ENCODE assay signal across 14 cellular contexts in genomic region chr9:129639756-129640085, GRCh38. TPM values are rescaled to one million over a fixed set of nuclear protein-coding genes. Genes with fewer than 3 reads are reported as not detected.
DNase-seq lines count a peak whose midpoint lies in the region; ATAC-seq, FAIRE-seq and TF ChIP-seq lines count a peak whose summit lies in the region.
"Had no signal": no experiment of that assay in that cellular context is flagged by ENCODE, and none has a peak within 500 bp of the region (broad histone marks: within the 10 kb centered on the region; RNA-seq: fewer than 3 reads in every experiment).

No MANE protein-coding gene starts in this region.

- POLR2A ChIA-PET in CD4-positive, alpha-beta T cell (lab: Charles Lee) = interaction anchor here (6.5 kb wide), 1 partner anchor 14 kb away, joined by 40 read pairs; the partner anchor contains the start of gene NTMT1

- no peak for ATAC-seq in CD4-positive, alpha-beta T cell (ENCODE audit: poor library complexity)
- ATAC-seq: left cardiac atrium had no signal

- no peak for TF ChIP-seq POLR2A in testis (IDR thresholded peaks at IDR 0.05)

- H3K79me2 ChIP-seq in Karpas-422 (ENCODE audit: low read length) = peaks cover 30% of the 10 kb centered on the region

- WGBS in testis, 2 donors = 46 to 72% methylated on average over 2 to 12 of the region's 12 CpGs

- no peaks in the 10 kb centered on the region for H3K27me3 ChIP-seq in CD4-positive, alpha-beta T cell (ENCODE audit: control insufficient read depth, insufficient read depth, low read length)
- H3K27me3 ChIP-seq in Karpas-422 (ENCODE audit: low read length) (no peaks in the 10 kb centered on the region), testis (no peaks in the 10 kb centered on the region)
- H3K27me3 ChIP-seq: uterus had no signal

- CTCF ChIA-PET in CD4-positive, alpha-beta T cell (lab: Charles Lee) = no interaction called here

- no peak for TF ChIP-seq CTCF in CD4-positive, alpha-beta T cell (IDR thresholded peaks at IDR 0.05)
- TF ChIP-seq CTCF in nephron (IDR thresholded peaks at IDR 0.05; ENCODE audit: unreplicated experiment in 3 of 3) (no peak), testis (IDR thresholded peaks at IDR 0.05) (no peak), D721Med (IDR thresholded peaks at IDR 0.05; ENCODE audit: insufficient read depth, missing control alignments) (no peak)

- peaks cover 11% of the 10 kb centered on the region for H3K4me1 Mint-ChIP-seq in CD4-positive, alpha-beta T cell (ENCODE audit: low read depth)
- H3K4me1 Mint-ChIP-seq in nephron = peaks cover 23% of the 10 kb centered on the region

- H2AFZ ChIP-seq in Karpas-422 (ENCODE audit: low read length) = no peak overlapping the region

- H3K36me3 Mint-ChIP-seq in CD4-positive, alpha-beta T cell (ENCODE audit: low read depth) = peaks cover 41% of the 10 kb centered on the region
- peaks cover 21% of the 10 kb centered on the region for H3K36me3 Mint-ChIP-seq in nephron (ENCODE audit: low read depth)

- no peak for DNase-seq in CD4-positive, alpha-beta T cell
- DNase-seq in Karpas-422 (no peak), caudate nucleus (lab: John Stamatoyannopoulos, UW) (peak in 1 of 61 donors; percentile 48), DMS79 treated with DMSO at 0.1 percent for 48 hours (lab: John Stamatoyannopoulos, UW) (no peak), KG1 (lab: John Stamatoyannopoulos, UW) (no peak), testis (no peak), D721Med (ENCODE audit: insufficient read length, low spot score) (no peak)
- DNase-seq: activated CD8-positive, alpha-beta memory T cell treated with anti-CD3 and anti-CD28 coated beads for 24 hours; DMS 273 treated with DMSO at 0.1 percent for 48 hours; left cardiac atrium; NCI-H1092; uterus had no signal

- peaks cover 5% of the 10 kb centered on the region for H3K36me3 ChIP-seq in Karpas-422 (ENCODE audit: insufficient read depth, low read length)
- peaks cover 3% of the 10 kb centered on the region for H3K36me3 ChIP-seq in testis (ENCODE audit: low read depth, missing control alignments)
- H3K36me3 ChIP-seq: uterus had no signal

- FAIRE-seq in D721Med (lab: Jason Lieb, UNC) = no peak
- FAIRE-seq: GM12891 had no signal

- H3K27me3 Mint-ChIP-seq in CD4-positive, alpha-beta T cell = no peaks in the 10 kb centered on the region
- H3K27me3 Mint-ChIP-seq in nephron (ENCODE audit: low read depth) = no peaks in the 10 kb centered on the region

- intact Hi-C loops in CD4-positive, alpha-beta T cell (cut with DNase I, micrococcal nuclease) = loop anchor here in 1 of 2 experiments (5.0 to 10.0 kb wide), 3 partner anchors 98 to 1705 kb away; partner anchors contain the start of genes DPM2, PIP5KL1 and TOR1B
- intact Hi-C loops in testis (cut with DNase I; ENCODE audit: low total_unique reads) = no loop called here

- peak overlapping the region; percentile 93; the same call in 1 of the 2 replicates for H3K4me3 ChIP-seq in Karpas-422 (ENCODE audit: low read length)
- no peak overlapping the region for H3K4me3 ChIP-seq in testis
- H3K4me3 ChIP-seq: uterus had no signal

- H3K27ac ChIP-seq in CD4-positive, alpha-beta T cell (ENCODE audit: low read depth, low read length) = no peak overlapping the region
- H3K27ac ChIP-seq in Karpas-422 (ENCODE audit: low read length) (peak overlapping the region; percentile 40), caudate nucleus (ENCODE audit: low read depth, low read length) (peak overlapping the region; percentile 40), testis (peak overlapping the region in 1 of 2 donors; percentile 28)
- H3K27ac ChIP-seq: uterus had no signal

- H3K9me2 ChIP-seq in Karpas-422 (replicated peaks; ENCODE audit: insufficient read depth, low read length) = no peaks in the 10 kb centered on the region

- H3K4me2 ChIP-seq in Karpas-422 (ENCODE audit: low read depth, low read length, poor library complexity, severe bottlenecking) = peak overlapping the region; percentile 77

- H3K9ac ChIP-seq in Karpas-422 (ENCODE audit: low read length) = peak overlapping the region; percentile 39; the same call in 1 of the 2 replicates

- peak overlapping the region; percentile 85 for H3K4me3 Mint-ChIP-seq in CD4-positive, alpha-beta T cell
- peak overlapping the region; percentile 81 to 87 (median 87) for H3K4me3 Mint-ChIP-seq in nephron

- peak overlapping the region; percentile 85 for H3K27ac Mint-ChIP-seq in CD4-positive, alpha-beta T cell
- H3K27ac Mint-ChIP-seq in nephron = peak overlapping the region; percentile 56 to 71 (median 60)

- H4K20me1 ChIP-seq in Karpas-422 (ENCODE audit: insufficient read depth, low read depth, low read length) = peaks cover 34% of the 10 kb centered on the region

- no peaks in the 10 kb centered on the region for H3K9me3 ChIP-seq in CD4-positive, alpha-beta T cell (ENCODE audit: control insufficient read depth, low read length)
- H3K9me3 ChIP-seq in Karpas-422 (ENCODE audit: low read length) (no peaks in the 10 kb centered on the region), testis (no peaks in the 10 kb centered on the region)
- H3K9me3 ChIP-seq: uterus had no signal

- no peaks in the 10 kb centered on the region for H3K9me3 Mint-ChIP-seq in CD4-positive, alpha-beta T cell
- H3K9me3 Mint-ChIP-seq in nephron = no peaks in the 10 kb centered on the region

- peaks cover 26% of the 10 kb centered on the region for H3K4me1 ChIP-seq in Karpas-422 (ENCODE audit: low read length)
- peaks cover 17% of the 10 kb centered on the region for H3K4me1 ChIP-seq in testis

RNA-seq across cellular contexts. Expression of gene ASB6, which starts 2.2 kb away (rescaled TPM):
- total RNA-seq in CD4-positive, alpha-beta T cell = 10 to 100 TPM; 28.5 to 29.3 TPM
- 10.6 and 16.3 TPM in 2 replicates for total RNA-seq in Karpas-422 (2014; rRNA removed; shearing (Covaris generic); ENCODE audit: low replicate concordance)
- total RNA-seq in testis = 10 to 100 TPM; 51.2 to 61.7 TPM
- polyA plus RNA-seq in testis (ENCODE audit: insufficient read depth, low read depth, low replicate concordance) = 21.4 TPM

RNA-seq across cellular contexts. Expression of gene NTMT1, which starts 13.8 kb away (rescaled TPM):
- total RNA-seq in CD4-positive, alpha-beta T cell = 10 to 100 TPM; 50.7 to 52.5 TPM
- total RNA-seq in Karpas-422 (2014; rRNA removed; shearing (Covaris generic); ENCODE audit: low replicate concordance) = 22.4 and 31.1 TPM in 2 replicates
- 10 to 100 TPM; 71.8 to 82.6 TPM for total RNA-seq in testis
- 189 TPM for polyA plus RNA-seq in testis (ENCODE audit: insufficient read depth, low read depth, low replicate concordance)

RNA-seq across cellular contexts. Expression of gene C9orf50, which starts 18.8 kb away (rescaled TPM):
- total RNA-seq in CD4-positive, alpha-beta T cell = not detected
- not detected in 2 replicates for total RNA-seq in Karpas-422 (2014; rRNA removed; shearing (Covaris generic); ENCODE audit: low replicate concordance)
- 1 to 10 TPM; 3.7 to 9.4 TPM for total RNA-seq in testis
- polyA plus RNA-seq in testis (ENCODE audit: insufficient read depth, low read depth, low replicate concordance) = 14.6 TPM
- total RNA-seq: left cardiac atrium had no signal

RNA-seq across cellular contexts. Expression of gene PRRX2, which starts 25.7 kb away (rescaled TPM):
- total RNA-seq in CD4-positive, alpha-beta T cell = not detected
- not detected in 2 replicates for total RNA-seq in Karpas-422 (2014; rRNA removed; shearing (Covaris generic); ENCODE audit: low replicate concordance)
- total RNA-seq in testis = 10 to 100 TPM; 14.6 to 19.1 TPM
- 15.3 TPM for polyA plus RNA-seq in testis (ENCODE audit: insufficient read depth, low read depth, low replicate concordance)
